22 cellular contexts compared by ENCODE assay signal in the genomic region with DNA sequence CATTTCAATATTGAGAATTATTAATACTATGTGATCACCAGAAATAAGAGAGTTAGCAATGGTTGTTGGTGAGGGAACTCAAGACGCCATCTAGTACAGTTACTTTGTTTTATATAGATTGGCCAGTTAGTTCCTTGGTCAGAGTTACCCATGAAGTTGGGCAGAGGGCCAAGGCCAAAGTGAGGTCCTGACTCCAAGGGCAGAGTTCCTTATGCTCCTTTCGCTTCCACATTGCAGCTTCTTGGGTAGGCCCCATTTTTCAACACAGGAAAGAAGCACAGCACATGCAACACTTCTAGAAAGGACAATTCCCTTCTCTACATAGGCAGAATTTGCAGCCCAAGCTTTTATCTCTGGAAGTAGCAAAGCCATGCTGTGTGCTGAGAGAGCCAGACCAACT.
DNase-seq lines count a peak whose midpoint lies in the region; ATAC-seq and TF ChIP-seq lines count a peak whose summit lies in the region.
"Had no signal": no experiment of that assay in that cellular context is flagged by ENCODE, and none has a peak within 500 bp of the region (broad histone marks: within the 10 kb centered on the region; RNA-seq: fewer than 3 reads in every experiment).

No MANE protein-coding gene starts in this region.

- no peak for TF ChIP-seq EP300 in gastroesophageal sphincter (IDR thresholded peaks at IDR 0.05)

- no peak for TF ChIP-seq CTCF in gastroesophageal sphincter (IDR thresholded peaks at IDR 0.05)
- TF ChIP-seq CTCF in left lung (IDR thresholded peaks at IDR 0.05): no peak
- TF ChIP-seq CTCF in gastrocnemius medialis (IDR thresholded peaks at IDR 0.05 in 4 of 5, conservative IDR thresholded peaks at IDR 0.05 in 1 of 5): no peak
- no peak for TF ChIP-seq CTCF in MM.1S (IDR thresholded peaks at IDR 0.05; ENCODE audit: low read length)

- H3K4me1 ChIP-seq in gastroesophageal sphincter: peaks cover 0 to 10% (median 0%) of the 10 kb centered on the region in 3 donors
- peaks cover 0 to 15% of the 10 kb centered on the region in 2 donors for H3K4me1 ChIP-seq in left lung
- peaks cover 0 to 13% of the 10 kb centered on the region in 2 donors for H3K4me1 ChIP-seq in gastrocnemius medialis
- H3K4me1 ChIP-seq in MM.1S (ENCODE audit: low read length): no peaks in the 10 kb centered on the region

- H3K9me2 ChIP-seq in MM.1S (replicated peaks; ENCODE audit: insufficient read depth, low read length): no peaks in the 10 kb centered on the region

- H3K27me3 ChIP-seq in gastroesophageal sphincter (peaks cover 4% of the 10 kb centered on the region), left lung (no peaks in the 10 kb centered on the region), gastrocnemius medialis (peaks cover 0 to 2% (median 0%) of the 10 kb centered on the region in 3 donors), MM.1S (replicated peaks; ENCODE audit: insufficient read depth, low read length) (no peaks in the 10 kb centered on the region)
- H3K27me3 ChIP-seq: upper lobe of left lung had no signal

- peak; percentile 43 for ATAC-seq in gastroesophageal sphincter
- peak; percentile 62 for ATAC-seq in left lung
- ATAC-seq in gastrocnemius medialis: peak in 1 of 2 donors; percentile 15
- ATAC-seq: stimulated activated naive CD8-positive, alpha-beta T cell treated with anti-CD3 and anti-CD28 coated beads, Interleukin-15, Interleukin-2, amounts not matched to agents 100 U/mL and 50 U/mL, for 24 hours had no signal

- no peak overlapping the region for H3K9ac ChIP-seq in MM.1S (ENCODE audit: low read length)

- no peaks in the 10 kb centered on the region for H3F3A ChIP-seq in MM.1S (ENCODE audit: insufficient read depth, low read length)

- 77 to 83% methylated on average over 2 of the region's 2 CpGs for WGBS in gastroesophageal sphincter (ENCODE audit: low coverage in 1 of 2), 2 donors

- no peaks in the 10 kb centered on the region for H3K9me3 ChIP-seq in gastroesophageal sphincter
- H3K9me3 ChIP-seq in left lung: no peaks in the 10 kb centered on the region
- no peaks in the 10 kb centered on the region for H3K9me3 ChIP-seq in gastrocnemius medialis
- no peaks in the 10 kb centered on the region for H3K9me3 ChIP-seq in MM.1S (replicated peaks; ENCODE audit: insufficient read depth, low read length)
- H3K9me3 ChIP-seq: esophagus squamous epithelium, MG63, upper lobe of left lung had no signal

- peak; percentile 81 for DNase-seq in CD1c-positive myeloid dendritic cell (ENCODE audit: extremely low spot score)
- peak in 1 of 2 donors; percentile 82 for DNase-seq in left lung
- peak; percentile 34 to 41 for DNase-seq in gastrocnemius medialis
- DNase-seq in AG08395 (ENCODE audit: low spot score): no peak
- DNase-seq in NCI-H226: no peak
- DNase-seq in effector CD8-positive, alpha-beta T cell (lab: John Stamatoyannopoulos, UW): no peak
- DNase-seq in MM.1S: no peak
- DNase-seq: activated CD4-positive, alpha-beta T cell treated with anti-CD3 and anti-CD28 coated beads, Interleukin-2, amount 50 U/mL, for 4 hours; activated CD8-positive, alpha-beta memory T cell treated with anti-CD3 and anti-CD28 coated beads, Interleukin-2, amount 50 U/mL, for 48 hours; CD4-positive, CD25-positive, alpha-beta regulatory T cell; endodermal cell; esophagus squamous epithelium; HCEC 1CT; MG63; NCI-H146; NCI-H524 treated with DMSO at 0.1 percent for 48 hours; stimulated activated CD4-positive, alpha-beta T cell treated with anti-CD3 and anti-CD28 coated beads, Interleukin-4, amount 100 ng/mL, for 24 hours; stimulated activated naive CD8-positive, alpha-beta T cell treated with anti-CD3 and anti-CD28 coated beads, Interleukin-15, Interleukin-2, amounts not matched to agents 100 U/mL and 50 U/mL, for 24 hours; WERI-Rb-1 had no signal

- H2AFZ ChIP-seq in MM.1S (ENCODE audit: low read length): no peak overlapping the region

- H3K4me2 ChIP-seq in MM.1S (ENCODE audit: low read depth, low read length): no peak overlapping the region

- TF ChIP-seq POLR2A in gastroesophageal sphincter (IDR thresholded peaks at IDR 0.05) (no peak), gastrocnemius medialis (IDR thresholded peaks at IDR 0.05) (no peak)

- intact Hi-C loops in left lung (cut with DNase I): no loop called here
- intact Hi-C loops in gastrocnemius medialis (cut with DNase I; ENCODE audit: low total_unique reads): no loop called here

- H3K27ac ChIP-seq in gastroesophageal sphincter (no peak overlapping the region), left lung (no peak overlapping the region), gastrocnemius medialis (no peak overlapping the region), MM.1S (ENCODE audit: low read length) (no peak overlapping the region)
- H3K27ac ChIP-seq: esophagus squamous epithelium, SK-N-MC, upper lobe of left lung, WERI-Rb-1 had no signal

- no peak overlapping the region for H3K4me3 ChIP-seq in gastroesophageal sphincter
- no peak overlapping the region for H3K4me3 ChIP-seq in left lung
- H3K4me3 ChIP-seq in gastrocnemius medialis: no peak overlapping the region
- H3K4me3 ChIP-seq in MM.1S (ENCODE audit: low read length): no peak overlapping the region
- H3K4me3 ChIP-seq: esophagus squamous epithelium, MG63, SK-N-MC, upper lobe of left lung had no signal

- in situ Hi-C loops in gastrocnemius medialis (cut with MboI; ENCODE audit: low sequenced_read_pairs in 4 of 4): no loop called here

- H3K79me2 ChIP-seq in MM.1S (ENCODE audit: low read length): no peaks in the 10 kb centered on the region

- no peaks in the 10 kb centered on the region for H3K36me3 ChIP-seq in gastroesophageal sphincter
- no peaks in the 10 kb centered on the region for H3K36me3 ChIP-seq in left lung
- no peaks in the 10 kb centered on the region for H3K36me3 ChIP-seq in gastrocnemius medialis
- H3K36me3 ChIP-seq in MM.1S (replicated peaks; ENCODE audit: insufficient read depth, low read length): no peaks in the 10 kb centered on the region
- H3K36me3 ChIP-seq: esophagus squamous epithelium, MG63, upper lobe of left lung, WERI-Rb-1 had no signal

- no peaks in the 10 kb centered on the region for H4K20me1 ChIP-seq in MM.1S (ENCODE audit: insufficient read depth, low read length)

Comparison
In these comparisons a context has a peak if more than half of its experiments do, and no peak if none do; other contexts are left out.
1. DNase-seq: peak in CD1c-positive myeloid dendritic cell (single experiment) and gastrocnemius medialis (2 of 2); none in AG08395 (single experiment), NCI-H226 (single experiment), effector CD8-positive, alpha-beta T cell (single experiment) and MM.1S (single experiment).